ENCODE assay signal across 8 cellular contexts in the genomic region with DNA sequence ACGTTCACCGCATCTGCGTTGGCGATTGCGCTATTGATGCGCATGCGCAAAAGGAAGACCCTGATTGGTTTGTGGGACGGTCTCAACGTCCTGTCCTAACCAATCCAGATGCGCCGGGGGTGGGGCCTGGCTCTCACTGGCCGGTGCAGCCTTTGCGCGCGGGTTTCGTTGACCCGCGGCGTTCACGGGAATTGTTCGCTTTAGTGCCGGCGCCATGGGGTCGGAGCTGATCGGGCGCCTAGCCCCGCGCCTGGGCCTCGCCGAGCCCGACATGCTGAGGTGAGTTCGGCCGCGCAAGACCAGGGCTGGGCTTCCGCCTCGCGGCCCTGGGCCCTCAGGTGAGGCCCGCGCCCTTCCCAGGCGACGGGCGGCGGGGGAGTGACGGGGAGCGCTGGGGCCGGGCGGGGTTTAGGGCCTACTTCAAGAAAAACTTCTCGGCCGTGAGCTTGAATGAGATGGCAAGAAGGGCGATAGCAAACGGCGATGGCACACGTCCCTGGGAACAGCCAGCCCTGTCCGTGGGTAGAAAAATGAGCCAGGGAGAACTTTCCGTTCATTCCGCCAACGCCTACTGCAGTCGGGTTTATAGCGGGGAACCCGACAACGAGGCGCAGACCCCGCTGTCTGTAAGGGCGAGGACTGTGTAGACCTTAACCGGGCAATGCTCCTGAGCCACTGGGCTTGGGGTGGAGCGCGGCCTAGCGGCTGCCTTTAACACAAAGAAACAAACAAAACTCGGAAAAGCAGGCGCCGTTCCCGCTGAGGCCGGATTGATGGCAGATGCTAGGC. TPM values are rescaled to one million over a fixed set of nuclear protein-coding genes. Genes with fewer than 3 reads are reported as not detected.
DNase-seq lines count a peak whose midpoint lies in the region; ATAC-seq, FAIRE-seq and TF ChIP-seq lines count a peak whose summit lies in the region.

A gene with protein sequence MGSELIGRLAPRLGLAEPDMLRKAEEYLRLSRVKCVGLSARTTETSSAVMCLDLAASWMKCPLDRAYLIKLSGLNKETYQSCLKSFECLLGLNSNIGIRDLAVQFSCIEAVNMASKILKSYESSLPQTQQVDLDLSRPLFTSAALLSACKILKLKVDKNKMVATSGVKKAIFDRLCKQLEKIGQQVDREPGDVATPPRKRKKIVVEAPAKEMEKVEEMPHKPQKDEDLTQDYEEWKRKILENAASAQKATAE (plus strand): TSS at position 168 of the 789 bp plus-strand sequence. CDS start 47 bp downstream, at position 215.

- H3K4me3 Mint-ChIP-seq in Calu3 (ENCODE audit: low read depth, unreplicated experiment) (no peak within 1 kb of the TSS), mesothelial cell of epicardium (no peak within 1 kb of the TSS)
- no peak within 1 kb of the TSS for H3K4me3 Mint-ChIP-seq in activated CD8-positive, alpha-beta memory T cell treated with anti-CD3 and anti-CD28 coated beads, Interleukin-2, amount 10 ng/mL, durations not matched to agents 7 days and 5 days

- intact Hi-C loops in Calu3 (cut with micrococcal nuclease; ENCODE audit: unreplicated experiment), result loop anchor here (5.0 kb wide), 1 partner anchor 113 kb away; no protein-coding TSS in a partner anchor

- peak; percentile 26 for FAIRE-seq in endometrium (lab: Jason Lieb, UNC)

- H3K27ac Mint-ChIP-seq in Calu3 (ENCODE audit: unreplicated experiment) (no peak within 1 kb of the TSS), mesothelial cell of epicardium (no peak within 1 kb of the TSS)
- no peak within 1 kb of the TSS for H3K27ac Mint-ChIP-seq in activated CD8-positive, alpha-beta memory T cell treated with anti-CD3 and anti-CD28 coated beads, Interleukin-2, amount 10 ng/mL, durations not matched to agents 7 days and 5 days

- DNase-seq in Calu3, result peak; percentile 99
- DNase-seq in HT1080 (ENCODE audit: low read depth), result peak; percentile 92
- DNase-seq in NOMO-1 treated with dmso at 0.1 percent for 144 hours (lab: John Stamatoyannopoulos, UW; ENCODE audit: unreplicated experiment), result peak; percentile 94
- DNase-seq in activated CD8-positive, alpha-beta memory T cell treated with anti-CD3 and anti-CD28 coated beads, Interleukin-2, amount 10 ng/mL, durations not matched to agents 7 days and 5 days, result peak; percentile 98
- DNase-seq in mesothelial cell of epicardium (ENCODE audit: low spot score in 2 of 2, unreplicated experiment in 2 of 2), result peak; percentile 98 to 99
- DNase-seq in stimulated activated CD8-positive, alpha-beta memory T cell treated with anti-CD3 and anti-CD28 coated beads, Interleukin-15, amount 100 ng/mL, for 4 hours (ENCODE audit: low read depth in 2 of 2), result peak; percentile 86 to 94

- H3K27me3 Mint-ChIP-seq in Calu3 (ENCODE audit: unreplicated experiment) (no peaks in the 10 kb centered on the region), mesothelial cell of epicardium (ENCODE audit: low read depth) (no peaks in the 10 kb centered on the region)
- H3K27me3 Mint-ChIP-seq in activated CD8-positive, alpha-beta memory T cell treated with anti-CD3 and anti-CD28 coated beads, Interleukin-2, amount 10 ng/mL, durations not matched to agents 7 days and 5 days, result no peaks in the 10 kb centered on the region

- CTCF ChIA-PET in Calu3 (lab: Charles Lee), result interaction anchor here (0.8 to 1.6 kb wide), 3 partner anchors 16 to 452 kb away, joined by 3 to 8 read pairs (median 5); no protein-coding TSS in a partner anchor
- CTCF ChIA-PET in activated CD8-positive, alpha-beta memory T cell treated with anti-CD3 and anti-CD28 coated beads, Interleukin-2, amount 10 ng/mL, durations not matched to agents 7 days and 5 days (lab: Charles Lee), result interaction anchor here (0.8 to 2.5 kb wide), 6 partner anchors 9 to 165 kb away, joined by 3 to 14 read pairs (median 3); no protein-coding TSS in a partner anchor

- peak; percentile 68 for ATAC-seq in GM21360 (IDR thresholded peaks at IDR 0.05; ENCODE audit: unreplicated experiment)
- ATAC-seq in activated CD8-positive, alpha-beta memory T cell treated with anti-CD3 and anti-CD28 coated beads, Interleukin-2, amount 10 ng/mL, durations not matched to agents 7 days and 5 days, result peak; percentile 84

- H3K36me3 Mint-ChIP-seq in Calu3 (ENCODE audit: insufficient read depth, unreplicated experiment) (peaks cover 2% of the 10 kb centered on the region), mesothelial cell of epicardium (peaks cover 5% of the 10 kb centered on the region)
- peaks cover 24% of the 10 kb centered on the region for H3K36me3 Mint-ChIP-seq in activated CD8-positive, alpha-beta memory T cell treated with anti-CD3 and anti-CD28 coated beads, Interleukin-2, amount 10 ng/mL, durations not matched to agents 7 days and 5 days

- TF ChIP-seq CTCF in Calu3 (IDR thresholded peaks at IDR 0.05; ENCODE audit: unreplicated experiment) (peak; percentile 12), mesothelial cell of epicardium (IDR thresholded peaks at IDR 0.05; ENCODE audit: unreplicated experiment) (peak; percentile 15)

- H3K4me1 Mint-ChIP-seq in Calu3 (ENCODE audit: low read depth, unreplicated experiment) (peaks cover 39% of the 10 kb centered on the region), mesothelial cell of epicardium (peaks cover 24% of the 10 kb centered on the region)
- peaks cover 48% of the 10 kb centered on the region for H3K4me1 Mint-ChIP-seq in activated CD8-positive, alpha-beta memory T cell treated with anti-CD3 and anti-CD28 coated beads, Interleukin-2, amount 10 ng/mL, durations not matched to agents 7 days and 5 days

- H3K9me3 Mint-ChIP-seq in Calu3 (ENCODE audit: low read depth, unreplicated experiment) (no peaks in the 10 kb centered on the region), mesothelial cell of epicardium (no peaks in the 10 kb centered on the region)
- no peaks in the 10 kb centered on the region for H3K9me3 Mint-ChIP-seq in activated CD8-positive, alpha-beta memory T cell treated with anti-CD3 and anti-CD28 coated beads, Interleukin-2, amount 10 ng/mL, durations not matched to agents 7 days and 5 days (ENCODE audit: low read depth)

- BruUV-seq in Calu3 (replicated peaks; lab: Mats Ljungman, UMichigan), result no TSS peak

RNA-seq across cellular contexts. Expression of the gene that starts here (rescaled TPM):
- 64.9 and 68.3 TPM in 2 replicates for total RNA-seq in Calu3 (2022)
- 44.9 and 47.7 TPM in 2 replicates for total RNA-seq in HT1080 (2014; rRNA removed; shearing (Covaris generic))
- 32.1 and 33.9 TPM in 2 replicates for polyA plus RNA-seq in HT1080 (2015; cell fraction: cytosol; rRNA removed)
- 34.1 and 35.6 TPM in 2 replicates for polyA plus RNA-seq in HT1080 (2015; cell fraction: nucleus; rRNA removed)
- total RNA-seq in activated CD8-positive, alpha-beta memory T cell treated with anti-CD3 and anti-CD28 coated beads, Interleukin-2, amount 10 ng/mL, durations not matched to agents 7 days and 5 days, result 10 to 100 TPM; 59.0 to 61.3 TPM
- total RNA-seq in mesothelial cell of epicardium, result 29.7 to 31.0 TPM (median 30.1 TPM) in 3 replicates

Comparison
In these comparisons a context has a peak if more than half of its experiments do, and no peak if none do; other contexts are left out.
1. Peak in every context shown above with its lines: DNase-seq and ATAC-seq.